In genomic region chr11:102464037-102464436, GRCh38 we compare ENCODE assay signal across 21 cellular contexts. TPM values are rescaled to one million over a fixed set of nuclear protein-coding genes. Genes with fewer than 3 reads are reported as not detected.
DNase-seq lines count a peak whose midpoint lies in the region; ATAC-seq and TF ChIP-seq lines count a peak whose summit lies in the region.
"Had no signal": no experiment of that assay in that cellular context is flagged by ENCODE, and none has a peak within 500 bp of the region (broad histone marks: within the 10 kb centered on the region; RNA-seq: fewer than 3 reads in every experiment).

No MANE protein-coding gene starts in this region.

- intact Hi-C loops in activated CD8-positive, alpha-beta T cell treated with anti-CD3 and anti-CD28 coated beads for 36 hours (cut with micrococcal nuclease): no loop called here
- intact Hi-C loops in naive thymus-derived CD4-positive, alpha-beta T cell (cut with micrococcal nuclease): no loop called here

- POLR2A ChIA-PET in activated CD8-positive, alpha-beta T cell treated with anti-CD3 and anti-CD28 coated beads for 36 hours (lab: Charles Lee): interaction anchor here (0.9 to 1.2 kb wide), 2 partner anchors 11 to 23 kb away, joined by 3 to 4 read pairs; no protein-coding TSS in a partner anchor
- POLR2A ChIA-PET in activated CD8-positive, alpha-beta T cell treated with anti-CD3 and anti-CD28 coated beads, Interleukin-2, amount 10 ng/mL, durations not matched to agents 7 days and 5 days (lab: Charles Lee): no interaction called here
- POLR2A ChIA-PET in naive thymus-derived CD4-positive, alpha-beta T cell (lab: Charles Lee): interaction anchor here (0.7 to 3.5 kb wide), 4 partner anchors 10 to 103 kb away, joined by 3 to 18 read pairs (median 8); partner anchors contain the start of gene TMEM123

- H3K9me3 ChIP-seq in OCI-LY1 (ENCODE audit: low read length): no peaks in the 10 kb centered on the region
- H3K9me3 ChIP-seq in naive thymus-derived CD4-positive, alpha-beta T cell (ENCODE audit: control insufficient read depth in 2 of 3, low read length in 3 of 3): no peaks in the 10 kb centered on the region
- H3K9me3 ChIP-seq: SJSA1 had no signal

- no peaks in the 10 kb centered on the region for H3K36me3 Mint-ChIP-seq in activated CD8-positive, alpha-beta T cell treated with anti-CD3 and anti-CD28 coated beads for 36 hours (ENCODE audit: low read depth)
- no peaks in the 10 kb centered on the region for H3K36me3 Mint-ChIP-seq in activated CD8-positive, alpha-beta T cell treated with anti-CD3 and anti-CD28 coated beads, Interleukin-2, amount 10 ng/mL, durations not matched to agents 7 days and 5 days (ENCODE audit: low read depth)
- H3K36me3 Mint-ChIP-seq in naive thymus-derived CD4-positive, alpha-beta T cell: peaks cover 0 to 18% (median 0%) of the 10 kb centered on the region in 5 donors

- H3K9ac ChIP-seq in OCI-LY1 (ENCODE audit: low read length): peak overlapping the region; percentile 2

- no peaks in the 10 kb centered on the region for H3K27me3 Mint-ChIP-seq in activated CD8-positive, alpha-beta T cell treated with anti-CD3 and anti-CD28 coated beads for 36 hours
- H3K27me3 Mint-ChIP-seq in activated CD8-positive, alpha-beta T cell treated with anti-CD3 and anti-CD28 coated beads, Interleukin-2, amount 10 ng/mL, durations not matched to agents 7 days and 5 days (ENCODE audit: low read depth): no peaks in the 10 kb centered on the region
- no peaks in the 10 kb centered on the region for H3K27me3 Mint-ChIP-seq in naive thymus-derived CD4-positive, alpha-beta T cell

- H2AFZ ChIP-seq in OCI-LY1 (ENCODE audit: low read length): no peak overlapping the region

- no peaks in the 10 kb centered on the region for H3F3A ChIP-seq in OCI-LY1 (ENCODE audit: insufficient read depth, low read length)

- H4K20me1 ChIP-seq in OCI-LY1 (ENCODE audit: insufficient read depth, low read length): no peaks in the 10 kb centered on the region

- H3K27ac ChIP-seq in OCI-LY1 (ENCODE audit: low read depth, low read length, poor library complexity, severe bottlenecking): peak overlapping the region; percentile 99
- H3K27ac ChIP-seq in naive thymus-derived CD4-positive, alpha-beta T cell (ENCODE audit: low read depth, low read length): no peak overlapping the region
- H3K27ac ChIP-seq: C4-2B, SJSA1 had no signal

- no peaks in the 10 kb centered on the region for H3K9me3 Mint-ChIP-seq in activated CD8-positive, alpha-beta T cell treated with anti-CD3 and anti-CD28 coated beads for 36 hours
- no peaks in the 10 kb centered on the region for H3K9me3 Mint-ChIP-seq in activated CD8-positive, alpha-beta T cell treated with anti-CD3 and anti-CD28 coated beads, Interleukin-2, amount 10 ng/mL, durations not matched to agents 7 days and 5 days (ENCODE audit: insufficient read depth)
- H3K9me3 Mint-ChIP-seq in naive thymus-derived CD4-positive, alpha-beta T cell: peaks cover 0 to 2% (median 0%) of the 10 kb centered on the region in 11 donors

- H3K4me3 ChIP-seq in OCI-LY1 (ENCODE audit: low read depth, low read length, poor library complexity, severe bottlenecking): no peak overlapping the region
- H3K4me3 ChIP-seq in naive thymus-derived CD4-positive, alpha-beta T cell (ENCODE audit: low read length): no peak overlapping the region
- H3K4me3 ChIP-seq: SJSA1 had no signal

- CTCF ChIA-PET in activated CD8-positive, alpha-beta T cell treated with anti-CD3 and anti-CD28 coated beads for 36 hours (lab: Charles Lee): no interaction called here
- CTCF ChIA-PET in activated CD8-positive, alpha-beta T cell treated with anti-CD3 and anti-CD28 coated beads, Interleukin-2, amount 10 ng/mL, durations not matched to agents 7 days and 5 days (lab: Charles Lee): no interaction called here
- CTCF ChIA-PET in naive thymus-derived CD4-positive, alpha-beta T cell (lab: Charles Lee): interaction anchor here (0.8 kb wide), 1 partner anchor 12 kb away, joined by 3 read pairs; no protein-coding TSS in a partner anchor

- H3K36me3 ChIP-seq in OCI-LY1 (ENCODE audit: insufficient read depth, low read length): no peaks in the 10 kb centered on the region
- H3K36me3 ChIP-seq in naive thymus-derived CD4-positive, alpha-beta T cell (ENCODE audit: control insufficient read depth in 2 of 3, insufficient read depth in 3 of 3, low read length in 3 of 3): no peaks in the 10 kb centered on the region
- H3K36me3 ChIP-seq: SJSA1 had no signal

- no peak overlapping the region for H3K4me3 Mint-ChIP-seq in activated CD8-positive, alpha-beta T cell treated with anti-CD3 and anti-CD28 coated beads for 36 hours
- H3K4me3 Mint-ChIP-seq in activated CD8-positive, alpha-beta T cell treated with anti-CD3 and anti-CD28 coated beads, Interleukin-2, amount 10 ng/mL, durations not matched to agents 7 days and 5 days: no peak overlapping the region
- H3K4me3 Mint-ChIP-seq in naive thymus-derived CD4-positive, alpha-beta T cell: peak overlapping the region in 3 of 10 donors; percentile 20 to 76 (median 73)

- H3K4me2 ChIP-seq in OCI-LY1 (ENCODE audit: low read length): no peak overlapping the region

- peaks cover 71% of the 10 kb centered on the region for H3K4me1 Mint-ChIP-seq in activated CD8-positive, alpha-beta T cell treated with anti-CD3 and anti-CD28 coated beads for 36 hours (ENCODE audit: low read depth)
- peaks cover 72% of the 10 kb centered on the region for H3K4me1 Mint-ChIP-seq in activated CD8-positive, alpha-beta T cell treated with anti-CD3 and anti-CD28 coated beads, Interleukin-2, amount 10 ng/mL, durations not matched to agents 7 days and 5 days (ENCODE audit: low read depth)
- H3K4me1 Mint-ChIP-seq in naive thymus-derived CD4-positive, alpha-beta T cell: peaks cover 45 to 86% (median 76%) of the 10 kb centered on the region in 7 donors

- no peaks in the 10 kb centered on the region for H3K79me2 ChIP-seq in OCI-LY1 (ENCODE audit: insufficient read depth, low read length)

- no peak for DNase-seq in activated CD8-positive, alpha-beta T cell treated with anti-CD3 and anti-CD28 coated beads for 36 hours
- DNase-seq in activated CD8-positive, alpha-beta T cell treated with anti-CD3 and anti-CD28 coated beads, Interleukin-2, amount 10 ng/mL, durations not matched to agents 7 days and 5 days: no peak
- DNase-seq in naive thymus-derived CD4-positive, alpha-beta T cell: no peak
- DNase-seq in kidney tubule cell (ENCODE audit: low spot score): no peak
- no peak for DNase-seq in stimulated activated naive CD4-positive, alpha-beta T cell (lab: John Stamatoyannopoulos, UW)
- DNase-seq: 8988T; EL; KG1; NCI-H1105; NCI-H146; NCI-H2029; NCI-H226; NCI-H524; NCI-H774; NK-92 treated with Interleukin-12 subunit alpha and Interleukin-12 subunit beta, amount 100 ng/mL, for 24 hours; OCI-M1 had no signal

- no peaks in the 10 kb centered on the region for H3K9me2 ChIP-seq in OCI-LY1 (ENCODE audit: low read depth, low read length)

- H3K27ac Mint-ChIP-seq in activated CD8-positive, alpha-beta T cell treated with anti-CD3 and anti-CD28 coated beads for 36 hours: peak overlapping the region; percentile 9
- H3K27ac Mint-ChIP-seq in activated CD8-positive, alpha-beta T cell treated with anti-CD3 and anti-CD28 coated beads, Interleukin-2, amount 10 ng/mL, durations not matched to agents 7 days and 5 days: no peak overlapping the region
- H3K27ac Mint-ChIP-seq in naive thymus-derived CD4-positive, alpha-beta T cell: peak overlapping the region in 6 of 9 donors; percentile 2 to 57 (median 42)

- H3K4me1 ChIP-seq in OCI-LY1 (ENCODE audit: insufficient read depth, low read length, severe bottlenecking): peaks cover 60% of the 10 kb centered on the region
- peaks cover 15 to 54% of the 10 kb centered on the region in 2 donors for H3K4me1 ChIP-seq in naive thymus-derived CD4-positive, alpha-beta T cell (ENCODE audit: control insufficient read depth in 2 of 2, insufficient read depth in 2 of 2, low read length in 2 of 2)

- no peak for TF ChIP-seq CTCF in activated CD8-positive, alpha-beta T cell treated with anti-CD3 and anti-CD28 coated beads for 36 hours (IDR thresholded peaks at IDR 0.05)
- TF ChIP-seq CTCF in OCI-LY1 (IDR thresholded peaks at IDR 0.05; ENCODE audit: low read length): no peak

- no peaks in the 10 kb centered on the region for H3K27me3 ChIP-seq in OCI-LY1 (ENCODE audit: insufficient read depth, low read length)
- H3K27me3 ChIP-seq in naive thymus-derived CD4-positive, alpha-beta T cell (ENCODE audit: control insufficient read depth in 2 of 2, insufficient read depth in 2 of 2, low read length in 2 of 2): no peaks in the 10 kb centered on the region
- H3K27me3 ChIP-seq: SJSA1 had no signal

- no peak for ATAC-seq in activated CD8-positive, alpha-beta T cell treated with anti-CD3 and anti-CD28 coated beads for 36 hours
- no peak for ATAC-seq in activated CD8-positive, alpha-beta T cell treated with anti-CD3 and anti-CD28 coated beads, Interleukin-2, amount 10 ng/mL, durations not matched to agents 7 days and 5 days
- ATAC-seq in naive thymus-derived CD4-positive, alpha-beta T cell: no peak
- no peak for ATAC-seq in GM21576 (IDR thresholded peaks at IDR 0.05; ENCODE audit: unreplicated experiment)
- ATAC-seq: Right ventricle myocardium inferior had no signal

RNA-seq across cellular contexts. Expression of gene TMEM123, which starts 11.5 kb away (rescaled TPM):
- 100 to 1,000 TPM; 234 to 235 TPM for total RNA-seq in activated CD8-positive, alpha-beta T cell treated with anti-CD3 and anti-CD28 coated beads for 36 hours
- total RNA-seq in activated CD8-positive, alpha-beta T cell treated with anti-CD3 and anti-CD28 coated beads, Interleukin-2, amount 10 ng/mL, durations not matched to agents 7 days and 5 days: 100 to 1,000 TPM; 434 to 461 TPM
- 100 to 1,000 TPM; 270 to 495 (median 437) TPM for total RNA-seq in naive thymus-derived CD4-positive, alpha-beta T cell
- polyA plus RNA-seq in naive thymus-derived CD4-positive, alpha-beta T cell: 100 to 1,000 TPM; 811 to 922 TPM
